Comparison of ENCODE assay signal across 13 cellular contexts in the genomic region with DNA sequence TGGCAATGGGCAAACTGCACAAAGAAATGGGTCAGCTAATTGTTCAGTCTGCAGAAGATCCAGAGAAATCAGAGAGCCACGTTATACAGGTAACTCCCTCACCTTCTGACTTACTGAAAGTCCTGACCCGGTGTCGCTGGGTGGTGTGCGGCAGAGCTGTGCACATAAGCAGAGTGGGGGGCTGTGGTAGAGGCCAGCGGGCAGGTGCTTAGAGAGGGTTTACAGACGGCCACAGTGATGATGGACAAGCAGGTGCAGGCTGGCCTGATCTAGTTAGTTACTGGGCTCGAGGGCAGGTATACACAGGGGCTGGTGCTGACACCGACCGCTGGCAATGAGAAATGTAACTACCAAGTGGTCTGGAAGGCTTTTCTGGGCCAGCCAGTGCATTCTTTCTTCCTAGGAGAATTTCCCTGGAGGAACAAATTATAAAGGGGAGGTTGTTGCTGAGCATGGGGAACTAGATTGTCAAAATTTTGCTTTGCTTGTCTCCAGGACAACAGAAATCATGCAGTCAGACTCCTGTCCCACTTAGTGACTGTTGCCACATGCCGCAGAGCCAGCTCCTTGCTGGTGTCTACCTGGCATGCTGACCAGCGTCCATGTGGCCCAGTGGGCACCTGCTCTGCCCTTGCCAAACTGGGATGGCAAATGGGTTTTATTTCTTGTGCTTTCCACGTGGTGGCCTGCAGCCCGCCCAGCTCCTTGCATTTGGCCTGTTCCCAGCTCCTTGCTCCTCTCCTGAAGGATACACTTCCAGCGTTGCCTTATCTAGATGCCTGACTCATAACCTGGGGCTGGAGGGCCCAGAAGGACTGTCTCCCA. TPM values are rescaled to one million over a fixed set of nuclear protein-coding genes. Genes with fewer than 3 reads are reported as not detected.
A peak's percentile ranks its signal among the peaks of the same experiment; 100 is the strongest.
DNase-seq lines count a peak whose midpoint lies in the region; ATAC-seq and TF ChIP-seq lines count a peak whose summit lies in the region.
"Had no signal": no experiment of that assay in that cellular context is flagged by ENCODE, and none has a peak within 500 bp of the region (broad histone marks: within the 10 kb centered on the region; RNA-seq: fewer than 3 reads in every experiment).

No MANE protein-coding gene starts in this region.

- no peak overlapping the region for H2AK5ac ChIP-seq in trophoblast cell (ENCODE audit: low read length)

- no peaks in the 10 kb centered on the region for H3K79me1 ChIP-seq in trophoblast cell (ENCODE audit: low read length)

- no peaks in the 10 kb centered on the region for H3K27me3 ChIP-seq in CD4-positive, alpha-beta T cell (ENCODE audit: control insufficient read depth, insufficient read depth, low read length)
- H3K27me3 ChIP-seq in OCI-LY1 (ENCODE audit: insufficient read depth, low read length) (no peaks in the 10 kb centered on the region), trophoblast cell (ENCODE audit: insufficient read depth, low read length) (no peaks in the 10 kb centered on the region), ovary (no peaks in the 10 kb centered on the region)
- H3K27me3 ChIP-seq: foreskin keratinocyte had no signal

- H3K36me3 ChIP-seq in OCI-LY1 (ENCODE audit: insufficient read depth, low read length) (peaks cover 41% of the 10 kb centered on the region), trophoblast cell (ENCODE audit: control insufficient read depth in 1 of 2, insufficient read depth in 2 of 2, low read length in 2 of 2) (peaks cover 35 to 47% of the 10 kb centered on the region in 2 experiments), ovary (no peaks in the 10 kb centered on the region)

- H3K4me3 ChIP-seq in OCI-LY1 (ENCODE audit: low read depth, low read length, poor library complexity, severe bottlenecking) (no peak overlapping the region), trophoblast cell (ENCODE audit: low read depth, low read length) (peak overlapping the region; percentile 31), ovary (no peak overlapping the region)

- H3K27me3 Mint-ChIP-seq in CD4-positive, alpha-beta T cell, result no peaks in the 10 kb centered on the region

- H3K9me3 ChIP-seq in CD4-positive, alpha-beta T cell (ENCODE audit: control insufficient read depth, low read length), result no peaks in the 10 kb centered on the region
- H3K9me3 ChIP-seq in OCI-LY1 (ENCODE audit: low read length), result no peaks in the 10 kb centered on the region
- no peaks in the 10 kb centered on the region for H3K9me3 ChIP-seq in trophoblast cell (ENCODE audit: insufficient read depth, low read depth, low read length)
- H3K9me3 ChIP-seq in ovary, result no peaks in the 10 kb centered on the region

- H3K79me2 ChIP-seq in OCI-LY1 (ENCODE audit: insufficient read depth, low read length) (no peaks in the 10 kb centered on the region), trophoblast cell (ENCODE audit: control insufficient read depth, insufficient read depth, low read length, poor library complexity) (no peaks in the 10 kb centered on the region)
- H3K79me2 ChIP-seq: parathyroid adenoma had no signal

- peak overlapping the region; percentile 40 for H3K27ac ChIP-seq in CD4-positive, alpha-beta T cell (ENCODE audit: low read depth, low read length)
- H3K27ac ChIP-seq in OCI-LY1 (ENCODE audit: low read depth, low read length, poor library complexity, severe bottlenecking) (peak overlapping the region; percentile 52), cingulate gyrus (ENCODE audit: low read depth, low read length) (peak overlapping the region; percentile 57), trophoblast cell (ENCODE audit: low read depth, low read length) (no peak overlapping the region), ovary (no peak overlapping the region)
- H3K27ac ChIP-seq: foreskin keratinocyte, parathyroid adenoma had no signal

- TF ChIP-seq CTCF in CD4-positive, alpha-beta T cell (IDR thresholded peaks at IDR 0.05), result no peak
- TF ChIP-seq CTCF in OCI-LY1 (IDR thresholded peaks at IDR 0.05; ENCODE audit: low read length) (no peak), ovary (IDR thresholded peaks at IDR 0.05) (no peak)

- no peak overlapping the region for H3K14ac ChIP-seq in trophoblast cell (ENCODE audit: low read length)

- no peaks in the 10 kb centered on the region for H3K9me3 Mint-ChIP-seq in CD4-positive, alpha-beta T cell

- no peak overlapping the region for H3K9ac ChIP-seq in OCI-LY1 (ENCODE audit: low read length)
- peak overlapping the region; percentile 53 for H3K9ac ChIP-seq in trophoblast cell (ENCODE audit: low read length)
- H3K9ac ChIP-seq: parathyroid adenoma had no signal

- H2BK120ac ChIP-seq in trophoblast cell (ENCODE audit: insufficient read depth, low read length, poor library complexity), result no peak overlapping the region

- intact Hi-C loops in CD4-positive, alpha-beta T cell (cut with DNase I, micrococcal nuclease), result loop anchor here in 1 of 2 experiments (5.0 kb wide), 1 partner anchor 40 kb away; no protein-coding TSS in a partner anchor
- intact Hi-C loops in ovary (cut with DNase I), result no loop called here

- CTCF ChIA-PET in CD4-positive, alpha-beta T cell (lab: Charles Lee), result interaction anchor here (0.6 to 1.8 kb wide), 2 partner anchors 28 to 64 kb away, joined by 3 to 4 read pairs; no protein-coding TSS in a partner anchor

- H3F3A ChIP-seq in OCI-LY1 (ENCODE audit: insufficient read depth, low read length), result no peaks in the 10 kb centered on the region

- no peak overlapping the region for H2AFZ ChIP-seq in OCI-LY1 (ENCODE audit: low read length)
- H2AFZ ChIP-seq in trophoblast cell (ENCODE audit: insufficient read depth, low read length, poor library complexity), result no peak overlapping the region
- H2AFZ ChIP-seq: parathyroid adenoma had no signal

- H3K18ac ChIP-seq in trophoblast cell (ENCODE audit: low read length), result no peak overlapping the region

- DNase-seq in CD4-positive, alpha-beta T cell, result no peak
- peak; percentile 14 to 62 for DNase-seq in trophoblast cell
- no peak for DNase-seq in dedifferentiated amniotic fluid mesenchymal stem cell (ENCODE audit: extremely low spot score)
- DNase-seq in ovary, result no peak
- no peak for DNase-seq in stimulated activated CD4-positive, alpha-beta T cell treated with anti-CD3 and anti-CD28 coated beads, Interleukin-15, amount 100 ng/mL, for 24 hours
- DNase-seq: activated CD8-positive, alpha-beta memory T cell treated with anti-CD3 and anti-CD28 coated beads, Interleukin-2, amount 50 U/mL, for 4 hours; DMS79; foreskin keratinocyte; left colon; NCI-H510A treated with DMSO at 0.1 percent for 48 hours had no signal

- TF ChIP-seq POLR2A in ovary (IDR thresholded peaks at IDR 0.05), result no peak

- peak overlapping the region; percentile 83 for H3K4me3 Mint-ChIP-seq in CD4-positive, alpha-beta T cell

- H3K9me2 ChIP-seq in OCI-LY1 (ENCODE audit: low read depth, low read length), result no peaks in the 10 kb centered on the region

- H2BK5ac ChIP-seq in trophoblast cell (ENCODE audit: low read depth, low read length, poor library complexity), result no peak overlapping the region

- H4K12ac ChIP-seq in trophoblast cell (ENCODE audit: low read depth, low read length), result no peak overlapping the region

- POLR2A ChIA-PET in CD4-positive, alpha-beta T cell (lab: Charles Lee), result interaction anchor here (0.8 to 1.8 kb wide), 11 partner anchors 9 to 740 kb away, joined by 3 to 10 read pairs (median 5); partner anchors contain the start of genes CACUL1, DENND10, GRK5 and MCMBP

- H4K8ac ChIP-seq in trophoblast cell (ENCODE audit: low read depth, low read length), result no peak overlapping the region

- TF ChIP-seq EP300 in ovary (IDR thresholded peaks at IDR 0.05), result no peak

- no peak overlapping the region for H2BK12ac ChIP-seq in trophoblast cell (ENCODE audit: low read length)

- peaks cover 46% of the 10 kb centered on the region for H3K36me3 Mint-ChIP-seq in CD4-positive, alpha-beta T cell (ENCODE audit: low read depth)

- H3K4ac ChIP-seq in trophoblast cell (ENCODE audit: low read depth, low read length), result no peak overlapping the region

- H4K91ac ChIP-seq in trophoblast cell (ENCODE audit: low read depth, low read length), result no peak overlapping the region

- no CpG with 5 or more reads among the region's 14 CpGs for WGBS in trophoblast cell (ENCODE audit: extremely low coverage, insufficient coverage, insufficient read length)
- WGBS in ovary, 3 donors, result 83 to 87% (median 84%) methylated on average over 14 of the region's 14 CpGs

- no peak overlapping the region for H3K23ac ChIP-seq in trophoblast cell (ENCODE audit: low read length)

- no peaks in the 10 kb centered on the region for H4K20me1 ChIP-seq in OCI-LY1 (ENCODE audit: insufficient read depth, low read length)

- no peak for ATAC-seq in CD4-positive, alpha-beta T cell (ENCODE audit: poor library complexity)
- ATAC-seq: foreskin keratinocyte had no signal

- H3K4me1 Mint-ChIP-seq in CD4-positive, alpha-beta T cell (ENCODE audit: low read depth), result peaks cover 39% of the 10 kb centered on the region

- H3K4me2 ChIP-seq in OCI-LY1 (ENCODE audit: low read length) (no peak overlapping the region), trophoblast cell (ENCODE audit: low read length) (no peak overlapping the region)

- H3K27ac Mint-ChIP-seq in CD4-positive, alpha-beta T cell, result peak overlapping the region; percentile 86

- H3K4me1 ChIP-seq in OCI-LY1 (ENCODE audit: insufficient read depth, low read length, severe bottlenecking) (peaks cover 28% of the 10 kb centered on the region), trophoblast cell (ENCODE audit: control insufficient read depth in 1 of 2, insufficient read depth in 2 of 2, low read length in 2 of 2) (no peaks in the 10 kb centered on the region), ovary (ENCODE audit: insufficient read depth) (no peaks in the 10 kb centered on the region)
- H3K4me1 ChIP-seq: foreskin keratinocyte, parathyroid adenoma had no signal

RNA-seq across cellular contexts. Expression of gene DENND10, which starts 28.8 kb away (rescaled TPM):
- total RNA-seq in CD4-positive, alpha-beta T cell, result 10 to 100 TPM; 40.4 to 45.6 TPM
- polyA plus RNA-seq in trophoblast cell (2013), result 63.7 and 65.3 TPM in 2 replicates
- total RNA-seq in ovary, result 10 to 100 TPM; 32.3 to 53.8 (median 41.3) TPM
- polyA plus RNA-seq in ovary, result 10 to 100 TPM; 29.9 to 34.5 TPM

RNA-seq across cellular contexts. Expression of gene SFXN4, which starts 32.8 kb away (rescaled TPM):
- 1 to 10 TPM; 7.1 to 7.8 TPM for total RNA-seq in CD4-positive, alpha-beta T cell
- polyA plus RNA-seq in trophoblast cell (2013), result 17.6 and 19.1 TPM in 2 replicates
- 10 to 100 TPM; 11.8 to 54.9 (median 18.5) TPM for total RNA-seq in ovary
- 10 to 100 TPM; 18.9 to 25.8 TPM for polyA plus RNA-seq in ovary

RNA-seq across cellular contexts. Expression of gene PRDX3, which starts 45.9 kb away (rescaled TPM):
- total RNA-seq in CD4-positive, alpha-beta T cell, result 1 to 10 TPM; 7.1 to 7.5 TPM
- polyA plus RNA-seq in trophoblast cell (2013), result 67.4 and 69.3 TPM in 2 replicates
- total RNA-seq in ovary, result 100 to 1,000 TPM in 2 of 7 donors, 10 to 100 TPM in 5; 65.7 to 116 (median 79.0) TPM
- 100 to 1,000 TPM in 1 of 2 donors, 10 to 100 TPM in 1; 90.3 to 159 TPM for polyA plus RNA-seq in ovary

RNA-seq across cellular contexts. Expression of gene EIF3A, which starts 52.1 kb away (rescaled TPM):
- total RNA-seq in CD4-positive, alpha-beta T cell, result 100 to 1,000 TPM; 129 TPM
- 155 and 157 TPM in 2 replicates for polyA plus RNA-seq in trophoblast cell (2013)
- total RNA-seq in ovary, result 100 to 1,000 TPM in 2 of 7 donors, 10 to 100 TPM in 5; 58.7 to 109 (median 88.1) TPM
- 100 to 1,000 TPM in 1 of 2 donors, 10 to 100 TPM in 1; 53.9 to 113 TPM for polyA plus RNA-seq in ovary

Comparison
In these comparisons a context has a peak if more than half of its experiments do, and no peak if none do; other contexts are left out.
1. DNase-seq: peak in trophoblast cell (2 of 2); none in CD4-positive, alpha-beta T cell (0 of 10), dedifferentiated amniotic fluid mesenchymal stem cell (single experiment), ovary (0 of 5) and stimulated activated CD4-positive, alpha-beta T cell treated with anti-CD3 and anti-CD28 coated beads, Interleukin-15, amount 100 ng/mL, for 24 hours (single experiment).
2. H3K27ac ChIP-seq: peak in CD4-positive, alpha-beta T cell (single experiment), OCI-LY1 (single experiment) and cingulate gyrus (single experiment); none in trophoblast cell (single experiment) and ovary (0 of 2).
3. RNA of gene PRDX3, which starts 45.9 kb away (total RNA-seq): 65.7 to 116 TPM in ovary; 7.1 to 7.5 TPM in CD4-positive, alpha-beta T cell; every median in the first group is over 4 times any median in the second.